1 cellular context compared by ENCODE assay signal in the genomic region with DNA sequence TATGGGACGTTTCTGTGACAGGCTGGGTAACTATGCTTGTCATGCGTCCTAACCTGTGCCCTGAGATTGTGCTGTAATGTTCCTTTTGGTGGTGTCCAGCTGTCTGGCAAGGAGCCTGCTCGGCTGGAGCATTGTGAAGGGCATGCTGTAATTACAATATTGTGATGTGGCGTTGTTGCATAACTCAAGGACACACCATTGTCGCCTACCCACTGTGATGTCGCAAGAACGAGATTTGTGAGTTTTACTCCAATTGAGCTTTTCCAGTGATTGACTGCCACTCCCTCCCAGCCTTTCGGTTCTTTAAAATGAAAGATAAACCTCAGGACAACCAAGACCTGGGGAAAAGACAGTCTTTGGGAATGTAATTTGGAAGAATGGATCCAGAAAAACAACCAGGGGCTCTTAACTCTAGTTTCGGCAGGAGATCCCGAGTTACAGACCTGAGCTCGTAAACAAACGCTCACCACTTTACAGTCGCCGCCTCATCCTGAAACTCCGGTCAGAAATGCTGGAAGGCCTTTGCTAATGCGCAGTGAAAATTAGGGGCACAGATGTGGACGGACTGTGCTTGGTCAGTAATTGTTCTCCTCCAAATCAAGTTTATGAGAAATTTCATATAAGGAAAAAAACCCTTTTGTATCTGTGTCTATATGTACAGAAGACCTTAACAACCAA.
TF ChIP-seq lines count a peak whose summit lies in the region.

No MANE protein-coding gene starts in this region.

TF ChIP-seq in HEK293, 187 proteins besides CTCF, POLR2A, EP300 and RAD21 (continued from another document):
- TF ChIP-seq, protein P1, sequence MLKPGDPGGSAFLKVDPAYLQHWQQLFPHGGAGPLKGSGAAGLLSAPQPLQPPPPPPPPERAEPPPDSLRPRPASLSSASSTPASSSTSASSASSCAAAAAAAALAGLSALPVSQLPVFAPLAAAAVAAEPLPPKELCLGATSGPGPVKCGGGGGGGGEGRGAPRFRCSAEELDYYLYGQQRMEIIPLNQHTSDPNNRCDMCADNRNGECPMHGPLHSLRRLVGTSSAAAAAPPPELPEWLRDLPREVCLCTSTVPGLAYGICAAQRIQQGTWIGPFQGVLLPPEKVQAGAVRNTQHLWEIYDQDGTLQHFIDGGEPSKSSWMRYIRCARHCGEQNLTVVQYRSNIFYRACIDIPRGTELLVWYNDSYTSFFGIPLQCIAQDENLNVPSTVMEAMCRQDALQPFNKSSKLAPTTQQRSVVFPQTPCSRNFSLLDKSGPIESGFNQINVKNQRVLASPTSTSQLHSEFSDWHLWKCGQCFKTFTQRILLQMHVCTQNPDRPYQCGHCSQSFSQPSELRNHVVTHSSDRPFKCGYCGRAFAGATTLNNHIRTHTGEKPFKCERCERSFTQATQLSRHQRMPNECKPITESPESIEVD (tag by site-specific recombination; IDR thresholded peaks at IDR 0.05), result peak; percentile 84
- no peak for TF ChIP-seq ZNF791 (tag by site-specific recombination; IDR thresholded peaks at IDR 0.05)
- peak; percentile 70 for TF ChIP-seq ZIC2 (tag by site-specific recombination; IDR thresholded peaks at IDR 0.05)
- TF ChIP-seq ZNF837 (tag by site-specific recombination; IDR thresholded peaks at IDR 0.05), result no peak
- 0 out of 2 replicates have a peak, but pooled peaks have one; percentile 19 for TF ChIP-seq ZNF629 (tag by site-specific recombination; IDR thresholded peaks at IDR 0.05)
- TF ChIP-seq ZNF660 (tag by site-specific recombination; IDR thresholded peaks at IDR 0.05), result no peak
- peak; percentile 97 for TF ChIP-seq ZNF341 (tag by site-specific recombination; IDR thresholded peaks at IDR 0.05; ENCODE audit: low read depth)
- TF ChIP-seq ZNF274 (IDR thresholded peaks at IDR 0.05; ENCODE audit: low read length), result no peak
- no peak for TF ChIP-seq ZNF274 (tag by site-specific recombination; IDR thresholded peaks at IDR 0.05; ENCODE audit: borderline replicate concordance)
TF ChIP-seq in HEK293: peak in this region for 11.
